In the genomic region with DNA sequence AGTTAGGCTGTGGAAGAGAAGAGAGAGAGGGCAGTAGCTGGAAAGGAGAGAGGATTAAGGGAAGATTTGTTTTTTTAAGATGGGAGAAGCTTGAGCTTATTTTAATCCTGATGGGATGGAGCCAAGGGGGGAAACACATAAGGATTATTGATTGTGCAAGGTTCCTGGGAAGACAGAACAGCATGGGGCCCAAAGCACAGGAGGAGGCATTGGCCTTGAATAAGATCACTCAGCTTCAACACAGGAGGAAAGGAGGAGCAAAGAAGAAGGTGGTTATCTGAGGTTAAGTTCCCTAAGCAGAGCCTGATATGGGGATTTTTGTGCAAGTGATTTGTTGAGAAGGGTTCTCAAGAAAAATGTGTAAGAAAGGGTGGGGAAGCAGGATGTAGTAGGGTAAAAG, we compare ENCODE assay signal across 1 cellular context.
TF ChIP-seq lines count a peak whose summit lies in the region.

No MANE protein-coding gene starts in this region.

TF ChIP-seq in GM23338, 12 proteins besides CTCF, POLR2A, EP300 and RAD21 (continued from another document):
- TF ChIP-seq, protein P1, sequence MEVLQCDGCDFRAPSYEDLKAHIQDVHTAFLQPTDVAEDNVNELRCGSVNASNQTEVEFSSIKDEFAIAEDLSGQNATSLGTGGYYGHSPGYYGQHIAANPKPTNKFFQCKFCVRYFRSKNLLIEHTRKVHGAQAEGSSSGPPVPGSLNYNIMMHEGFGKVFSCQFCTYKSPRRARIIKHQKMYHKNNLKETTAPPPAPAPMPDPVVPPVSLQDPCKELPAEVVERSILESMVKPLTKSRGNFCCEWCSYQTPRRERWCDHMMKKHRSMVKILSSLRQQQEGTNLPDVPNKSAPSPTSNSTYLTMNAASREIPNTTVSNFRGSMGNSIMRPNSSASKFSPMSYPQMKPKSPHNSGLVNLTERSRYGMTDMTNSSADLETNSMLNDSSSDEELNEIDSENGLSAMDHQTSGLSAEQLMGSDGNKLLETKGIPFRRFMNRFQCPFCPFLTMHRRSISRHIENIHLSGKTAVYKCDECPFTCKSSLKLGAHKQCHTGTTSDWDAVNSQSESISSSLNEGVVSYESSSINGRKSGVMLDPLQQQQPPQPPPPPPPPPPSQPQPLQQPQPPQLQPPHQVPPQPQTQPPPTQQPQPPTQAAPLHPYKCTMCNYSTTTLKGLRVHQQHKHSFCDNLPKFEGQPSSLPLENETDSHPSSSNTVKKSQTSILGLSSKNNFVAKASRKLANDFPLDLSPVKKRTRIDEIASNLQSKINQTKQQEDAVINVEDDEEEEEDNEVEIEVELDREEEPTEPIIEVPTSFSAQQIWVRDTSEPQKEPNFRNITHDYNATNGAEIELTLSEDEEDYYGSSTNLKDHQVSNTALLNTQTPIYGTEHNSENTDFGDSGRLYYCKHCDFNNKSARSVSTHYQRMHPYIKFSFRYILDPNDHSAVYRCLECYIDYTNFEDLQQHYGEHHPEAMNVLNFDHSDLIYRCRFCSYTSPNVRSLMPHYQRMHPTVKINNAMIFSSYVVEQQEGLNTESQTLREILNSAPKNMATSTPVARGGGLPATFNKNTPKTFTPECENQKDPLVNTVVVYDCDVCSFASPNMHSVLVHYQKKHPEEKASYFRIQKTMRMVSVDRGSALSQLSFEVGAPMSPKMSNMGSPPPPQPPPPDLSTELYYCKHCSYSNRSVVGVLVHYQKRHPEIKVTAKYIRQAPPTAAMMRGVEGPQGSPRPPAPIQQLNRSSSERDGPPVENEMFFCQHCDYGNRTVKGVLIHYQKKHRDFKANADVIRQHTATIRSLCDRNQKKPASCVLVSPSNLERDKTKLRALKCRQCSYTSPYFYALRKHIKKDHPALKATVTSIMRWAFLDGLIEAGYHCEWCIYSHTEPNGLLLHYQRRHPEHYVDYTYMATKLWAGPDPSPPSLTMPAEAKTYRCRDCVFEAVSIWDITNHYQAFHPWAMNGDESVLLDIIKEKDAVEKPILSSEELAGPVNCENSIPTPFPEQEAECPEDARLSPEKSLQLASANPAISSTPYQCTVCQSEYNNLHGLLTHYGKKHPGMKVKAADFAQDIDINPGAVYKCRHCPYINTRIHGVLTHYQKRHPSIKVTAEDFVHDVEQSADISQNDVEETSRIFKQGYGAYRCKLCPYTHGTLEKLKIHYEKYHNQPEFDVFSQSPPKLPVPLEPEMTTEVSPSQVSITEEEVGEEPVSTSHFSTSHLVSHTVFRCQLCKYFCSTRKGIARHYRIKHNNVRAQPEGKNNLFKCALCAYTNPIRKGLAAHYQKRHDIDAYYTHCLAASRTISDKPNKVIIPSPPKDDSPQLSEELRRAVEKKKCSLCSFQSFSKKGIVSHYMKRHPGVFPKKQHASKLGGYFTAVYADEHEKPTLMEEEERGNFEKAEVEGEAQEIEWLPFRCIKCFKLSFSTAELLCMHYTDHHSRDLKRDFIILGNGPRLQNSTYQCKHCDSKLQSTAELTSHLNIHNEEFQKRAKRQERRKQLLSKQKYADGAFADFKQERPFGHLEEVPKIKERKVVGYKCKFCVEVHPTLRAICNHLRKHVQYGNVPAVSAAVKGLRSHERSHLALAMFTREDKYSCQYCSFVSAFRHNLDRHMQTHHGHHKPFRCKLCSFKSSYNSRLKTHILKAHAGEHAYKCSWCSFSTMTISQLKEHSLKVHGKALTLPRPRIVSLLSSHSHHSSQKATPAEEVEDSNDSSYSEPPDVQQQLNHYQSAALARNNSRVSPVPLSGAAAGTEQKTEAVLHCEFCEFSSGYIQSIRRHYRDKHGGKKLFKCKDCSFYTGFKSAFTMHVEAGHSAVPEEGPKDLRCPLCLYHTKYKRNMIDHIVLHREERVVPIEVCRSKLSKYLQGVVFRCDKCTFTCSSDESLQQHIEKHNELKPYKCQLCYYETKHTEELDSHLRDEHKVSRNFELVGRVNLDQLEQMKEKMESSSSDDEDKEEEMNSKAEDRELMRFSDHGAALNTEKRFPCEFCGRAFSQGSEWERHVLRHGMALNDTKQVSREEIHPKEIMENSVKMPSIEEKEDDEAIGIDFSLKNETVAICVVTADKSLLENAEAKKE (CRISPR knock-in tag; IDR thresholded peaks at IDR 0.05): no peak
- TF ChIP-seq ZNF114 (CRISPR knock-in tag; IDR thresholded peaks at IDR 0.05) (no peak), JUNB (IDR thresholded peaks at IDR 0.05; ENCODE audit: unreplicated experiment) (no peak), NANOG (IDR thresholded peaks at IDR 0.05; ENCODE audit: borderline replicate concordance) (no peak), POLR2AphosphoS5 (IDR thresholded peaks at IDR 0.05; ENCODE audit: low read depth) (no peak)
- TF ChIP-seq, protein P2, sequence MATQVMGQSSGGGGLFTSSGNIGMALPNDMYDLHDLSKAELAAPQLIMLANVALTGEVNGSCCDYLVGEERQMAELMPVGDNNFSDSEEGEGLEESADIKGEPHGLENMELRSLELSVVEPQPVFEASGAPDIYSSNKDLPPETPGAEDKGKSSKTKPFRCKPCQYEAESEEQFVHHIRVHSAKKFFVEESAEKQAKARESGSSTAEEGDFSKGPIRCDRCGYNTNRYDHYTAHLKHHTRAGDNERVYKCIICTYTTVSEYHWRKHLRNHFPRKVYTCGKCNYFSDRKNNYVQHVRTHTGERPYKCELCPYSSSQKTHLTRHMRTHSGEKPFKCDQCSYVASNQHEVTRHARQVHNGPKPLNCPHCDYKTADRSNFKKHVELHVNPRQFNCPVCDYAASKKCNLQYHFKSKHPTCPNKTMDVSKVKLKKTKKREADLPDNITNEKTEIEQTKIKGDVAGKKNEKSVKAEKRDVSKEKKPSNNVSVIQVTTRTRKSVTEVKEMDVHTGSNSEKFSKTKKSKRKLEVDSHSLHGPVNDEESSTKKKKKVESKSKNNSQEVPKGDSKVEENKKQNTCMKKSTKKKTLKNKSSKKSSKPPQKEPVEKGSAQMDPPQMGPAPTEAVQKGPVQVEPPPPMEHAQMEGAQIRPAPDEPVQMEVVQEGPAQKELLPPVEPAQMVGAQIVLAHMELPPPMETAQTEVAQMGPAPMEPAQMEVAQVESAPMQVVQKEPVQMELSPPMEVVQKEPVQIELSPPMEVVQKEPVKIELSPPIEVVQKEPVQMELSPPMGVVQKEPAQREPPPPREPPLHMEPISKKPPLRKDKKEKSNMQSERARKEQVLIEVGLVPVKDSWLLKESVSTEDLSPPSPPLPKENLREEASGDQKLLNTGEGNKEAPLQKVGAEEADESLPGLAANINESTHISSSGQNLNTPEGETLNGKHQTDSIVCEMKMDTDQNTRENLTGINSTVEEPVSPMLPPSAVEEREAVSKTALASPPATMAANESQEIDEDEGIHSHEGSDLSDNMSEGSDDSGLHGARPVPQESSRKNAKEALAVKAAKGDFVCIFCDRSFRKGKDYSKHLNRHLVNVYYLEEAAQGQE (IDR thresholded peaks at IDR 0.05; ENCODE audit: unreplicated experiment): no peak
